ENCODE assay signal across 7 cellular contexts in the genomic region with DNA sequence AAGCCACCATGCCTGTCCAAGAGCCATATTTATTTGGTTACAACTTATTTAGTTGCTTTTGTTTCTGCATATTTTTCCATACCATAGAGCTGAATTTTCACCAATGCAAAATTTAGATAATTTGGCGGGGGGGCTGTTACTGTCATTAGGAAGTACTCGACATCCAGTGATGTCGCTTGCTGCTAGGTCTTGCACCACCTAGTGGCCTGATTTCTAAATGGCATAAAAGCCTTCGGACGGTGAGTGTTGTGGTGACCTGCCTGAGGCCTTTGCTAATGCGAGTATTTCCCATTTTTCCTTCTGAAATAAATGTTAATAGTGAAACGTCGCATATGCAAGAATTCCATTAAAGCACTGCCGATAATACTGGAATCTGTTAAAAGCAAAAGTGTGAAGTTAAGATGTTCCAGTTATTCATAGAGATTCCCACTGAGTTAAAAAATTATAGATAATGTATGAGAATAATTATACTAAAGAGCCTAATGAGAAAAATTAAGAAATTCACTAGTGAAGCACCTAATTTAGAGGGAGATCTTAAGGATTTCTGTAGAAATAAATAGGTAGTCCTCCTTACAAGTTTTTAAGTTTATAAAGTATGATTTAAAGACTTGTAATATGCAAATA.
DNase-seq lines count a peak whose midpoint lies in the region; ATAC-seq and TF ChIP-seq lines count a peak whose summit lies in the region.

No MANE protein-coding gene starts in this region.

- DNase-seq in GM12864 (ENCODE audit: low read depth) (peak; percentile 36), HFF-Myc (ENCODE audit: extremely low read depth, low read depth) (peak; percentile 39), NCI-H1930 (lab: John Stamatoyannopoulos, UW) (peak; percentile 19 to 54), mucosa of descending colon (peak in 1 of 3 donors; percentile 78), thyroid gland (peak in 1 of 2 donors; percentile 26)
- peak; percentile 18 for DNase-seq in activated CD4-positive, alpha-beta T cell treated with anti-CD3 and anti-CD28 coated beads for 1 hour
- peak; percentile 15 for DNase-seq in effector CD8-positive, alpha-beta T cell (lab: John Stamatoyannopoulos, UW)

- H3K27me3 ChIP-seq in thyroid gland = no peaks in the 10 kb centered on the region

- no peak for TF ChIP-seq POLR2A in thyroid gland (IDR thresholded peaks at IDR 0.05)

- H3K27ac ChIP-seq in thyroid gland = no peak overlapping the region

- H3K9me3 ChIP-seq in mucosa of descending colon (no peaks in the 10 kb centered on the region), thyroid gland (no peaks in the 10 kb centered on the region)

- H3K4me1 ChIP-seq in mucosa of descending colon (ENCODE audit: low read depth) = no peaks in the 10 kb centered on the region
- H3K4me1 ChIP-seq in thyroid gland = peaks cover 4 to 6% of the 10 kb centered on the region in 2 donors

- peak; percentile 77 for ATAC-seq in mucosa of descending colon

- 54 to 56% methylated on average over 9 of the region's 9 CpGs for WGBS in thyroid gland, 2 donors

- H3K36me3 ChIP-seq in mucosa of descending colon (ENCODE audit: low read depth) (peaks cover 9% of the 10 kb centered on the region), thyroid gland (peaks cover 0 to 9% of the 10 kb centered on the region in 2 donors)

- intact Hi-C loops in mucosa of descending colon (cut with DNase I, micrococcal nuclease) (no loop called here), thyroid gland (cut with DNase I) (loop anchor here (10.0 kb wide), 1 partner anchor 144 kb away; no protein-coding TSS in a partner anchor)

- H3K4me3 ChIP-seq in GM12864 (ENCODE audit: low read depth, low read length) = no peak overlapping the region
- no peak overlapping the region for H3K4me3 ChIP-seq in HFF-Myc (replicated peaks; ENCODE audit: low read depth, low read length)
- no peak overlapping the region for H3K4me3 ChIP-seq in mucosa of descending colon
- no peak overlapping the region for H3K4me3 ChIP-seq in thyroid gland (replicated peaks in 1 of 3)

- TF ChIP-seq CTCF in GM12864 (IDR thresholded peaks at IDR 0.05; ENCODE audit: low read depth, low read length, missing control alignments) (peak; percentile 80), HFF-Myc (IDR thresholded peaks at IDR 0.05; ENCODE audit: low read depth, low read length, missing control alignments) (peak; percentile 83), mucosa of descending colon (IDR thresholded peaks at IDR 0.05) (peak; percentile 63), thyroid gland (IDR thresholded peaks at IDR 0.05) (peak; percentile 28 to 79 (median 48))
